Comparison of ENCODE assay signal across 21 cellular contexts in the genomic region with DNA sequence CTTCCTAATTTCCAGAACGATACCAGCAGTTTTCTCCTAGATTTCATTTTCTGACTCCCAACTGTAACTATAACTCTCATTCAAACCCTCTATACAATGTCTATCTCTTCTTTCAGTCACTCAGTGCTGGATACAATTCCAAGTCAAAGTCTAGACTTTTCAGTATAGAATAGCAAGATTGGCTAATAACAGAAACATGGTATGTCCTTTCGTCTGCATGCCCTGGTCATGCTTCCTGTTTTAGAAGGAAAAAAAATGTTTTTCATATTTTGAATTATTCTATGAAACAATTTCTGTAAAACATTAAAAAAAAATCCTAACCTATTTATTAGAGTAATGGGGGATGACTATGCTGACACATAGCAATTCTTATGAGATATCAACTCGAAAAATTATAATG.
DNase-seq lines count a peak whose midpoint lies in the region; ATAC-seq, FAIRE-seq and TF ChIP-seq lines count a peak whose summit lies in the region.
"Had no signal": no experiment of that assay in that cellular context is flagged by ENCODE, and none has a peak within 500 bp of the region (broad histone marks: within the 10 kb centered on the region; RNA-seq: fewer than 3 reads in every experiment).

No MANE protein-coding gene starts in this region.

- TF ChIP-seq CTCF in CD14-positive monocyte (IDR thresholded peaks at IDR 0.05): no peak
- no peak for TF ChIP-seq CTCF in SK-N-SH (IDR thresholded peaks at IDR 0.05)

- TF ChIP-seq RAD21 in SK-N-SH (IDR thresholded peaks at IDR 0.05; ENCODE audit: low read length): no peak

- H3K27ac Mint-ChIP-seq in CD14-positive monocyte: peak overlapping the region; percentile 27 to 84 (median 64)
- no peak overlapping the region for H3K27ac Mint-ChIP-seq in activated naive CD8-positive, alpha-beta T cell treated with anti-CD3 and anti-CD28 coated beads for 36 hours
- H3K27ac Mint-ChIP-seq in activated CD4-positive, alpha-beta T cell treated with anti-CD3 and anti-CD28 coated beads for 36 hours: no peak overlapping the region
- H3K27ac Mint-ChIP-seq: B cell, T-cell had no signal

- no peak overlapping the region for H3K4me3 ChIP-seq in SK-N-SH (ENCODE audit: low read depth in 2 of 2, low read length in 1 of 2)
- H3K4me3 ChIP-seq: K562, SK-N-MC had no signal

- no peaks in the 10 kb centered on the region for H3K9me3 ChIP-seq in SK-N-SH

- POLR2A ChIA-PET in SK-N-SH (lab: Yijun Ruan, JAX): no interaction called here
- POLR2A ChIA-PET in activated CD4-positive, alpha-beta T cell treated with anti-CD3 and anti-CD28 coated beads for 36 hours (lab: Charles Lee): no interaction called here

- peaks cover 13 to 42% of the 10 kb centered on the region in 2 experiments for H3K36me3 ChIP-seq in SK-N-SH (replicated peaks in 1 of 2; ENCODE audit: control insufficient read depth in 1 of 2, insufficient read depth in 2 of 2, low read length in 1 of 2)

- H3K4me1 Mint-ChIP-seq in CD14-positive monocyte: peaks cover 53% of the 10 kb centered on the region
- no peaks in the 10 kb centered on the region for H3K4me1 Mint-ChIP-seq in activated naive CD8-positive, alpha-beta T cell treated with anti-CD3 and anti-CD28 coated beads for 36 hours
- no peaks in the 10 kb centered on the region for H3K4me1 Mint-ChIP-seq in activated CD4-positive, alpha-beta T cell treated with anti-CD3 and anti-CD28 coated beads for 36 hours
- H3K4me1 Mint-ChIP-seq: B cell, T-cell had no signal

- intact Hi-C loops in CD14-positive monocyte (cut with micrococcal nuclease): no loop called here
- intact Hi-C loops in activated CD4-positive, alpha-beta T cell treated with anti-CD3 and anti-CD28 coated beads for 36 hours (cut with DNase I, micrococcal nuclease): no loop called here

- 79% methylated on average over 3 of the region's 3 CpGs for WGBS in SK-N-SH (ENCODE audit: low lambda C conversion rate)

- no peaks in the 10 kb centered on the region for H4K20me1 ChIP-seq in SK-N-SH (ENCODE audit: insufficient read depth)

- H3K27me3 ChIP-seq in SK-N-SH (ENCODE audit: insufficient read depth): no peaks in the 10 kb centered on the region

- peak; percentile 6 for FAIRE-seq in frontal cortex (lab: Jason Lieb, UNC)
- FAIRE-seq: GM19239, H54, HTR-8/SVneo, K562, RCC 7860 had no signal

- H3K27me3 Mint-ChIP-seq in CD14-positive monocyte (ENCODE audit: low read depth in 3 of 3): peaks cover 0 to 7% (median 3%) of the 10 kb centered on the region in 3 donors
- H3K27me3 Mint-ChIP-seq in activated naive CD8-positive, alpha-beta T cell treated with anti-CD3 and anti-CD28 coated beads for 36 hours: peaks cover 19% of the 10 kb centered on the region
- peaks cover 15% of the 10 kb centered on the region for H3K27me3 Mint-ChIP-seq in activated CD4-positive, alpha-beta T cell treated with anti-CD3 and anti-CD28 coated beads for 36 hours

- H3K4me3 Mint-ChIP-seq in CD14-positive monocyte: peak overlapping the region in 1 of 2 donors; percentile 76
- H3K4me3 Mint-ChIP-seq in activated naive CD8-positive, alpha-beta T cell treated with anti-CD3 and anti-CD28 coated beads for 36 hours: no peak overlapping the region
- no peak overlapping the region for H3K4me3 Mint-ChIP-seq in activated CD4-positive, alpha-beta T cell treated with anti-CD3 and anti-CD28 coated beads for 36 hours
- H3K4me3 Mint-ChIP-seq: B cell, T-cell had no signal

- H3F3A ChIP-seq in SK-N-SH (replicated peaks; ENCODE audit: insufficient read depth): peaks cover 58% of the 10 kb centered on the region

- peaks cover 2 to 37% of the 10 kb centered on the region in 2 experiments for H3K4me1 ChIP-seq in SK-N-SH (ENCODE audit: control insufficient read depth in 1 of 2, insufficient read depth in 2 of 2, low read depth in 1 of 2, low read length in 1 of 2)

- CTCF ChIA-PET in SK-N-SH (lab: Yijun Ruan, JAX): interaction anchor here (1.7 kb wide), 1 partner anchor 149 kb away, joined by 5 read pairs; no protein-coding TSS in a partner anchor
- CTCF ChIA-PET in activated CD4-positive, alpha-beta T cell treated with anti-CD3 and anti-CD28 coated beads for 36 hours (lab: Charles Lee): interaction anchor here (0.7 kb wide), 1 partner anchor 9 kb away, joined by 4 read pairs; no protein-coding TSS in a partner anchor

- TF ChIP-seq EP300 in SK-N-SH (IDR thresholded peaks at IDR 0.05; ENCODE audit: borderline replicate concordance in 1 of 2, low read depth in 1 of 2, low read length in 1 of 2): no peak

- peak overlapping the region; percentile 24 to 83 for H3K27ac ChIP-seq in SK-N-SH (ENCODE audit: low read depth in 2 of 2, low read length in 1 of 2)
- H3K27ac ChIP-seq: C4-2B, SK-N-MC had no signal

- H2AFZ ChIP-seq in SK-N-SH (ENCODE audit: low read depth): no peak overlapping the region

- peaks cover 0 to 2% of the 10 kb centered on the region in 2 donors for H3K36me3 Mint-ChIP-seq in CD14-positive monocyte
- H3K36me3 Mint-ChIP-seq in activated naive CD8-positive, alpha-beta T cell treated with anti-CD3 and anti-CD28 coated beads for 36 hours: no peaks in the 10 kb centered on the region
- H3K36me3 Mint-ChIP-seq in activated CD4-positive, alpha-beta T cell treated with anti-CD3 and anti-CD28 coated beads for 36 hours (ENCODE audit: low read depth): no peaks in the 10 kb centered on the region
- H3K36me3 Mint-ChIP-seq: T-cell had no signal

- DNase-seq in CD14-positive monocyte (ENCODE audit: low spot score) (no peak), CD1c-positive myeloid dendritic cell (ENCODE audit: extremely low spot score) (peak; percentile 52), SK-N-SH (no peak), frontal cortex (ENCODE audit: low spot score in 2 of 2) (no peak)
- DNase-seq in activated CD4-positive, CD25-positive, alpha-beta regulatory T cell (lab: John Stamatoyannopoulos, UW): no peak
- no peak for DNase-seq in activated naive CD8-positive, alpha-beta T cell treated with anti-CD3 and anti-CD28 coated beads for 36 hours
- no peak for DNase-seq in activated CD4-positive, alpha-beta T cell treated with anti-CD3 and anti-CD28 coated beads for 36 hours
- DNase-seq: NCI-H2029; NCI-H446 treated with DMSO at 0.1 percent for 48 hours; NCI-H526; NCI-H82; NK-92 treated with Interleukin-12 subunit alpha and Interleukin-12 subunit beta, amount 100 ng/mL, for 24 hours; T-cell had no signal

- H3K9ac ChIP-seq in SK-N-SH: no peak overlapping the region

- ATAC-seq in activated CD4-positive, alpha-beta T cell treated with anti-CD3 and anti-CD28 coated beads for 36 hours: no peak
- ATAC-seq: K562, T-cell had no signal

- no peaks in the 10 kb centered on the region for H3K9me2 ChIP-seq in SK-N-SH

- peaks cover 95% of the 10 kb centered on the region for H3K79me2 ChIP-seq in SK-N-SH (ENCODE audit: insufficient read depth)

- peaks cover 0 to 4% (median 0%) of the 10 kb centered on the region in 7 donors for H3K9me3 Mint-ChIP-seq in CD14-positive monocyte
- H3K9me3 Mint-ChIP-seq in activated naive CD8-positive, alpha-beta T cell treated with anti-CD3 and anti-CD28 coated beads for 36 hours: no peaks in the 10 kb centered on the region
- H3K9me3 Mint-ChIP-seq in activated CD4-positive, alpha-beta T cell treated with anti-CD3 and anti-CD28 coated beads for 36 hours (ENCODE audit: low read depth): no peaks in the 10 kb centered on the region
- H3K9me3 Mint-ChIP-seq: T-cell had no signal

- peak overlapping the region; percentile 47; the same call in 1 of the 2 replicates for H3K4me2 ChIP-seq in SK-N-SH

TF ChIP-seq in SK-N-SH, 30 proteins besides CTCF, POLR2A, EP300 and RAD21:
- TF ChIP-seq JUND (IDR thresholded peaks at IDR 0.05) (no peak), TCF12 (IDR thresholded peaks at IDR 0.05) (no peak), TEAD4 (IDR thresholded peaks at IDR 0.05; ENCODE audit: borderline replicate concordance, insufficient read depth) (no peak), TAF1 (IDR thresholded peaks at IDR 0.05; ENCODE audit: borderline replicate concordance, low read depth, low read length) (no peak), RCOR1 (IDR thresholded peaks at IDR 0.05; ENCODE audit: low read length) (no peak), ELF1 (IDR thresholded peaks at IDR 0.05) (no peak), NFIC (IDR thresholded peaks at IDR 0.05; ENCODE audit: borderline replicate concordance) (no peak), FOXM1 (IDR thresholded peaks at IDR 0.05; ENCODE audit: low read depth) (no peak)
- TF ChIP-seq, protein P1, sequence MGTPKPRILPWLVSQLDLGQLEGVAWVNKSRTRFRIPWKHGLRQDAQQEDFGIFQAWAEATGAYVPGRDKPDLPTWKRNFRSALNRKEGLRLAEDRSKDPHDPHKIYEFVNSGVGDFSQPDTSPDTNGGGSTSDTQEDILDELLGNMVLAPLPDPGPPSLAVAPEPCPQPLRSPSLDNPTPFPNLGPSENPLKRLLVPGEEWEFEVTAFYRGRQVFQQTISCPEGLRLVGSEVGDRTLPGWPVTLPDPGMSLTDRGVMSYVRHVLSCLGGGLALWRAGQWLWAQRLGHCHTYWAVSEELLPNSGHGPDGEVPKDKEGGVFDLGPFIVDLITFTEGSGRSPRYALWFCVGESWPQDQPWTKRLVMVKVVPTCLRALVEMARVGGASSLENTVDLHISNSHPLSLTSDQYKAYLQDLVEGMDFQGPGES (IDR thresholded peaks at IDR 0.05; ENCODE audit: low read depth, low read length): no peak
- TF ChIP-seq, protein P2, sequence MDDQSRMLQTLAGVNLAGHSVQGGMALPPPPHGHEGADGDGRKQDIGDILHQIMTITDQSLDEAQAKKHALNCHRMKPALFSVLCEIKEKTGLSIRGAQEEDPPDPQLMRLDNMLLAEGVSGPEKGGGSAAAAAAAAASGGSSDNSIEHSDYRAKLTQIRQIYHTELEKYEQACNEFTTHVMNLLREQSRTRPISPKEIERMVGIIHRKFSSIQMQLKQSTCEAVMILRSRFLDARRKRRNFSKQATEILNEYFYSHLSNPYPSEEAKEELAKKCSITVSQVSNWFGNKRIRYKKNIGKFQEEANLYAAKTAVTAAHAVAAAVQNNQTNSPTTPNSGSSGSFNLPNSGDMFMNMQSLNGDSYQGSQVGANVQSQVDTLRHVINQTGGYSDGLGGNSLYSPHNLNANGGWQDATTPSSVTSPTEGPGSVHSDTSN (IDR thresholded peaks at IDR 0.05): no peak
- TF ChIP-seq, protein P3, sequence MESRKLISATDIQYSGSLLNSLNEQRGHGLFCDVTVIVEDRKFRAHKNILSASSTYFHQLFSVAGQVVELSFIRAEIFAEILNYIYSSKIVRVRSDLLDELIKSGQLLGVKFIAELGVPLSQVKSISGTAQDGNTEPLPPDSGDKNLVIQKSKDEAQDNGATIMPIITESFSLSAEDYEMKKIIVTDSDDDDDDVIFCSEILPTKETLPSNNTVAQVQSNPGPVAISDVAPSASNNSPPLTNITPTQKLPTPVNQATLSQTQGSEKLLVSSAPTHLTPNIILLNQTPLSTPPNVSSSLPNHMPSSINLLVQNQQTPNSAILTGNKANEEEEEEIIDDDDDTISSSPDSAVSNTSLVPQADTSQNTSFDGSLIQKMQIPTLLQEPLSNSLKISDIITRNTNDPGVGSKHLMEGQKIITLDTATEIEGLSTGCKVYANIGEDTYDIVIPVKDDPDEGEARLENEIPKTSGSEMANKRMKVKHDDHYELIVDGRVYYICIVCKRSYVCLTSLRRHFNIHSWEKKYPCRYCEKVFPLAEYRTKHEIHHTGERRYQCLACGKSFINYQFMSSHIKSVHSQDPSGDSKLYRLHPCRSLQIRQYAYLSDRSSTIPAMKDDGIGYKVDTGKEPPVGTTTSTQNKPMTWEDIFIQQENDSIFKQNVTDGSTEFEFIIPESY (IDR thresholded peaks at IDR 0.05; ENCODE audit: borderline replicate concordance, low read depth): no peak

Comparison
In these comparisons a context has a peak if more than half of its experiments do, and no peak if none do; other contexts are left out.
1. H3K27ac Mint-ChIP-seq: peak in CD14-positive monocyte (7 of 7); none in activated naive CD8-positive, alpha-beta T cell treated with anti-CD3 and anti-CD28 coated beads for 36 hours (single experiment) and activated CD4-positive, alpha-beta T cell treated with anti-CD3 and anti-CD28 coated beads for 36 hours (single experiment).